ENCODE assay signal across 7 cellular contexts in genomic region chr10:19466709-19467108, GRCh38.
"Had no signal": no experiment of that assay in that cellular context is flagged by ENCODE, and none has a peak within 500 bp of the region (broad histone marks: within the 10 kb centered on the region; RNA-seq: fewer than 3 reads in every experiment).

No MANE protein-coding gene starts in this region.

- DNase-seq: IMR-90, KBM-7, KG1 had no signal

- H3K9ac ChIP-seq: KMS-11 had no signal

- H3K4me3 ChIP-seq: K562 had no signal

- H3K27ac ChIP-seq: HL-60, KMS-11 had no signal

- H3K4me2 ChIP-seq: KMS-11 had no signal

- ATAC-seq: K562 had no signal

- FAIRE-seq: HTR-8/SVneo, K562 had no signal
